ENCODE assay signal across 19 cellular contexts in the genomic region with DNA sequence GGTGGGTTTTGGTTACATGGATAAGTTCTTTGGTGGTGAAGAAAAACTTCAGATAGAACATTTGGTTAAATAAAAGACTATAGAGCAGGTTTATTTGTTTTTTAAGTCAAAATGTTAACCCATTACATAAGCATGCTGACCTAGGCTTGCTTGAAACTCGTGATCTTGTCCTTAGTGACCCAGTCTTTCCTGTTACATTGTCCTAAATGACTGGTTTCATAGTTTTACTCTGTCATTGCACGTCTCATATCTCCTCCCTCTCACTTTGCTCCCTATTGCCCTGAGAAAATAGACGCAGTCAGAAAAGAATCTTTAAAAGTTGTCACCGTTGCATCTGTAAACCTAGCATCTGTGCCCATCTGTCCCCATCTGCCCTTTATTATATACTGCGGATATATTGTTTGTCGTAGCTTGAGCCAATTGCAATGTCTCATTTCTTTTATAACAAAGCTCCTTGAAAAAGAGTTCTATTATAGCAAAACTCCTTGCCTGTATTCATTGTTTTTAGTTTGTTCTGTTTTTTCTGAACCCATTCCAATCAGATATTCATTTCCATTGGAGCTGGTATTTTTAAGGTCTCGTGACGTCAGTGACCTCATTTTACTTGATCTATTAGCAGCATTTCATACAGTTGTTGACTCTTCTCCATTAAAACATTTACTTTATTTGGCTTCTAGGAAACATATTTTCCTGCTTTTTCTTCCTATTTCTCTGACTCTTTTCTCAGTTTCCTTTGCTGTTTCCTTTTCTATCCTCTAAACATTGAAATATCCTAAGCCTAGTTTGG. TPM values are rescaled to one million over a fixed set of nuclear protein-coding genes. Genes with fewer than 3 reads are reported as not detected.
A peak's percentile ranks its signal among the peaks of the same experiment; 100 is the strongest.
DNase-seq lines count a peak whose midpoint lies in the region; ATAC-seq lines count a peak whose summit lies in the region.
"Had no signal": no experiment of that assay in that cellular context is flagged by ENCODE, and none has a peak within 500 bp of the region (broad histone marks: within the 10 kb centered on the region; RNA-seq: fewer than 3 reads in every experiment).

No MANE protein-coding gene starts in this region.

- no peak for DNase-seq in activated T-cell treated with anti-CD3 and anti-CD28 coated beads, Interleukin-2, amount 50 U/mL, for 72 hours
- DNase-seq in activated T-cell treated with anti-CD3 and anti-CD28 coated beads, Interleukin-2, amount 50 U/mL, for 4 hours = no peak
- peak; percentile 69 to 83 for DNase-seq in dermis microvascular lymphatic vessel endothelial cell (ENCODE audit: low read depth in 2 of 2)
- peak; percentile 3 for DNase-seq in glomerular endothelial cell (ENCODE audit: extremely low read depth, low read depth, low spot score)
- DNase-seq in Kasumi-1 (lab: John Stamatoyannopoulos, UW) = no peak
- no peak for DNase-seq in LoVo (ENCODE audit: low spot score)
- no peak for DNase-seq in DMS153 (lab: John Stamatoyannopoulos, UW)
- DNase-seq: Calu3; CD8-positive, alpha-beta memory T cell; GOT3; KG1; NCI-H1105; NCI-H146; NCI-H2029; NCI-H226; NCI-H510A treated with DMSO at 0.1 percent for 48 hours; NCI-H748 treated with DMSO at 0.1 percent for 48 hours; NK-92 treated with Interleukin-12 subunit alpha and Interleukin-12 subunit beta, amount 100 ng/mL, for 24 hours; SHP77 treated with DMSO at 0.1 percent for 48 hours had no signal

- H3K9me3 Mint-ChIP-seq in activated T-cell treated with anti-CD3 and anti-CD28 coated beads, Interleukin-2, amount 50 U/mL, for 72 hours = no peaks in the 10 kb centered on the region
- no peaks in the 10 kb centered on the region for H3K9me3 Mint-ChIP-seq in activated T-cell treated with anti-CD3 and anti-CD28 coated beads, Interleukin-2, amount 50 U/mL, for 4 hours
- H3K9me3 Mint-ChIP-seq: CD8-positive, alpha-beta memory T cell had no signal

- peak in 1 of 2 donors; percentile 18 for ATAC-seq in activated T-cell treated with anti-CD3 and anti-CD28 coated beads, Interleukin-2, amount 50 U/mL, for 72 hours (replicated peaks in 1 of 2)
- no peak for ATAC-seq in activated T-cell treated with anti-CD3 and anti-CD28 coated beads, Interleukin-2, amount 50 U/mL, for 4 hours

- peak overlapping the region; percentile 29 for H3K27ac Mint-ChIP-seq in activated T-cell treated with anti-CD3 and anti-CD28 coated beads, Interleukin-2, amount 50 U/mL, for 72 hours
- H3K27ac Mint-ChIP-seq: CD8-positive, alpha-beta memory T cell had no signal

- peak overlapping the region in 1 of 2 donors; percentile 12 for H3K4me3 Mint-ChIP-seq in activated T-cell treated with anti-CD3 and anti-CD28 coated beads, Interleukin-2, amount 50 U/mL, for 72 hours
- no peak overlapping the region for H3K4me3 Mint-ChIP-seq in activated T-cell treated with anti-CD3 and anti-CD28 coated beads, Interleukin-2, amount 50 U/mL, for 4 hours
- H3K4me3 Mint-ChIP-seq: CD8-positive, alpha-beta memory T cell had no signal

- H3K27me3 Mint-ChIP-seq in activated T-cell treated with anti-CD3 and anti-CD28 coated beads, Interleukin-2, amount 50 U/mL, for 72 hours (ENCODE audit: low read depth) = no peaks in the 10 kb centered on the region
- no peaks in the 10 kb centered on the region for H3K27me3 Mint-ChIP-seq in activated T-cell treated with anti-CD3 and anti-CD28 coated beads, Interleukin-2, amount 50 U/mL, for 4 hours (ENCODE audit: low read depth)
- H3K27me3 Mint-ChIP-seq: CD8-positive, alpha-beta memory T cell had no signal

- peaks cover 56% of the 10 kb centered on the region for H3K4me1 Mint-ChIP-seq in activated T-cell treated with anti-CD3 and anti-CD28 coated beads, Interleukin-2, amount 50 U/mL, for 72 hours (ENCODE audit: low read depth)
- no peaks in the 10 kb centered on the region for H3K4me1 Mint-ChIP-seq in activated T-cell treated with anti-CD3 and anti-CD28 coated beads, Interleukin-2, amount 50 U/mL, for 4 hours (ENCODE audit: low read depth)

- H3K36me3 Mint-ChIP-seq in activated T-cell treated with anti-CD3 and anti-CD28 coated beads, Interleukin-2, amount 50 U/mL, for 72 hours (ENCODE audit: insufficient read depth in 2 of 2) = peaks cover 17 to 59% of the 10 kb centered on the region in 2 donors
- H3K36me3 Mint-ChIP-seq in activated T-cell treated with anti-CD3 and anti-CD28 coated beads, Interleukin-2, amount 50 U/mL, for 4 hours (ENCODE audit: insufficient read depth) = peaks cover 18% of the 10 kb centered on the region

RNA-seq across cellular contexts. Expression of gene HELLS, which starts 57.3 kb away (rescaled TPM):
- total RNA-seq in activated T-cell treated with anti-CD3 and anti-CD28 coated beads, Interleukin-2, amount 50 U/mL, for 72 hours = 100 to 1,000 TPM; 120 to 149 TPM
- total RNA-seq in activated T-cell treated with anti-CD3 and anti-CD28 coated beads, Interleukin-2, amount 50 U/mL, for 4 hours = 100 to 1,000 TPM in 1 of 3 donors, 10 to 100 TPM in 2; 87.9 to 119 (median 92.7) TPM
- total RNA-seq in dermis microvascular lymphatic vessel endothelial cell (14.4 and 25.2 TPM in 2 replicates), glomerular endothelial cell (8.3 and 27.0 TPM in 2 replicates)

Comparison
In these comparisons a context has a peak if more than half of its experiments do, and no peak if none do; other contexts are left out.
1. DNase-seq: peak in dermis microvascular lymphatic vessel endothelial cell (2 of 2) and glomerular endothelial cell (single experiment); none in activated T-cell treated with anti-CD3 and anti-CD28 coated beads, Interleukin-2, amount 50 U/mL, for 72 hours (0 of 2), activated T-cell treated with anti-CD3 and anti-CD28 coated beads, Interleukin-2, amount 50 U/mL, for 4 hours (single experiment), Kasumi-1 (0 of 2), LoVo (single experiment) and DMS153 (single experiment).